In the genomic region with DNA sequence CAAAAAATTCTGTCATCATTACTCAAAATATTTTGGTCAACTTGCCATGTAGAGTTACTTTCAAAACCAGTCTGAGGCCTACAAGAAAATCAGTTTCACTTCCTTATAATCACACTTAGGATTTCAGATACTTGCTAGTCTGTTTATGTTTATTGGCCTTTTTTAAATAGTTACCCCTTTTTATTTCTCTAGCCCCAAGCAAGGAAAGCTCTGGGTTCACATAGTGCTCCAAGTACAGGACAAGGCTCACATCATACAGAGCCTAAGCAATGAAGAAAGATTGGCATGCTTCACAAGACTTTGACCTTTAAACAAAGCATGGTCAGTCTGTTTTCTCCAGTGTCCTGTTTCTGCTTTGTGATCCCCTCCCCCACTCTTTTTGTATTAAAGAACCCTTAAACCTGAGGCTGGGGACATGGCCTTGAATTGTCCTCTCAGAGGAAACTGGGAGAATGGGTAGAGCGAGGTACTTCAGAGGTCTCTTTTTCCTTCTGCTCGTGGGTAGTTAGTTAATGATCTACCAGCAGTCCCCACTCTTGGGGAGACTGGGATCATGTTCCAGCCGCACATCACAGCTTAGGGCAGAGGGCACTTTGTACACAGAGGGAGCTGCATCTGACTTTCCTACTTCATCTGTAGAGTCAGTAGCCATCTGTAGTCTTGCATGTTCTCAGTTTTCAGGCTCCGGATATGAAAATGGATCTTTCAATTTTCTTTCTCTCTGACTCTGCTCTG, we compare ENCODE assay signal across 10 cellular contexts. TPM values are rescaled to one million over a fixed set of nuclear protein-coding genes. Genes with fewer than 3 reads are reported as not detected.
DNase-seq lines count a peak whose midpoint lies in the region; ATAC-seq, FAIRE-seq and TF ChIP-seq lines count a peak whose summit lies in the region.
"Had no signal": no experiment of that assay in that cellular context is flagged by ENCODE, and none has a peak within 500 bp of the region (broad histone marks: within the 10 kb centered on the region; RNA-seq: fewer than 3 reads in every experiment).

No MANE protein-coding gene starts in this region.

- ATAC-seq in HG03108 (IDR thresholded peaks at IDR 0.05; ENCODE audit: unreplicated experiment), result peak; percentile 63
- ATAC-seq in activated naive CD8-positive, alpha-beta T cell treated with anti-CD3 and anti-CD28 coated beads, Interleukin-2, amount 10 ng/mL, durations not matched to agents 7 days and 5 days (ENCODE audit: low read depth), result no peak
- ATAC-seq: K562 had no signal

- H3K9me3 Mint-ChIP-seq in activated naive CD8-positive, alpha-beta T cell treated with anti-CD3 and anti-CD28 coated beads, Interleukin-2, amount 10 ng/mL, durations not matched to agents 7 days and 5 days, result no peaks in the 10 kb centered on the region
- no peaks in the 10 kb centered on the region for H3K9me3 Mint-ChIP-seq in immature natural killer cell

- TF ChIP-seq POLR2A in lower leg skin (IDR thresholded peaks at IDR 0.05), result no peak

- FAIRE-seq in GM18507 (lab: Jason Lieb, UNC), result peak; percentile 90
- FAIRE-seq: K562 had no signal

- H3K4me3 Mint-ChIP-seq in activated naive CD8-positive, alpha-beta T cell treated with anti-CD3 and anti-CD28 coated beads, Interleukin-2, amount 10 ng/mL, durations not matched to agents 7 days and 5 days, result peak overlapping the region; percentile 3
- no peak overlapping the region for H3K4me3 Mint-ChIP-seq in immature natural killer cell

- TF ChIP-seq CTCF in lower leg skin (IDR thresholded peaks at IDR 0.05), result no peak

- H3K4me3 ChIP-seq in lower leg skin (ENCODE audit: low read depth, poor library complexity, severe bottlenecking), result no peak overlapping the region
- H3K4me3 ChIP-seq: K562 had no signal

- H3K27ac Mint-ChIP-seq in activated naive CD8-positive, alpha-beta T cell treated with anti-CD3 and anti-CD28 coated beads, Interleukin-2, amount 10 ng/mL, durations not matched to agents 7 days and 5 days, result peak overlapping the region; percentile 33
- H3K27ac Mint-ChIP-seq in immature natural killer cell, result no peak overlapping the region

- peaks cover 37% of the 10 kb centered on the region for H3K4me1 Mint-ChIP-seq in activated naive CD8-positive, alpha-beta T cell treated with anti-CD3 and anti-CD28 coated beads, Interleukin-2, amount 10 ng/mL, durations not matched to agents 7 days and 5 days
- no peaks in the 10 kb centered on the region for H3K4me1 Mint-ChIP-seq in immature natural killer cell

- peaks cover 4% of the 10 kb centered on the region for H3K36me3 Mint-ChIP-seq in activated naive CD8-positive, alpha-beta T cell treated with anti-CD3 and anti-CD28 coated beads, Interleukin-2, amount 10 ng/mL, durations not matched to agents 7 days and 5 days
- H3K36me3 Mint-ChIP-seq in immature natural killer cell, result no peaks in the 10 kb centered on the region

- intact Hi-C loops in lower leg skin (cut with DNase I; ENCODE audit: low total_unique reads), result no loop called here

- no peaks in the 10 kb centered on the region for H3K27me3 Mint-ChIP-seq in activated naive CD8-positive, alpha-beta T cell treated with anti-CD3 and anti-CD28 coated beads, Interleukin-2, amount 10 ng/mL, durations not matched to agents 7 days and 5 days
- H3K27me3 Mint-ChIP-seq in immature natural killer cell (ENCODE audit: low read depth in 3 of 3), result peaks cover 0 to 2% (median 0%) of the 10 kb centered on the region in 3 donors

- 81 to 84% methylated on average over 4 of the region's 4 CpGs for WGBS in lower leg skin, 2 donors

- DNase-seq in GM18507 (ENCODE audit: extremely low spot score, insufficient read length, low read depth) (no peak), renal cortical epithelial cell (ENCODE audit: low read depth) (peak; percentile 76), immature natural killer cell (no peak), SKM-1 (lab: John Stamatoyannopoulos, UW; ENCODE audit: unreplicated experiment) (no peak), lower leg skin (ENCODE audit: low spot score in 2 of 2) (no peak), NCI-H1436 treated with DMSO at 0.1 percent for 48 hours (lab: John Stamatoyannopoulos, UW) (no peak)
- no peak for DNase-seq in activated naive CD8-positive, alpha-beta T cell treated with anti-CD3 and anti-CD28 coated beads, Interleukin-2, amount 10 ng/mL, durations not matched to agents 7 days and 5 days

- POLR2A ChIA-PET in activated naive CD8-positive, alpha-beta T cell treated with anti-CD3 and anti-CD28 coated beads, Interleukin-2, amount 10 ng/mL, durations not matched to agents 7 days and 5 days (lab: Charles Lee), result no interaction called here

RNA-seq across cellular contexts. Expression of a gene that starts 30.6 kb away (rescaled TPM):
- total RNA-seq in activated naive CD8-positive, alpha-beta T cell treated with anti-CD3 and anti-CD28 coated beads, Interleukin-2, amount 10 ng/mL, durations not matched to agents 7 days and 5 days, result 10 to 100 TPM; 34.2 to 38.3 TPM
- total RNA-seq in renal cortical epithelial cell, result 0.30 and 0.69 TPM in 2 replicates
- not detected for polyA plus RNA-seq in immature natural killer cell
- 1 to 10 TPM; 1.2 to 4.6 (median 2.7) TPM for total RNA-seq in lower leg skin
- total RNA-seq: chondrocyte had no signal

RNA-seq across cellular contexts. Expression of a gene that starts 54.9 kb away (rescaled TPM):
- not detected for total RNA-seq in activated naive CD8-positive, alpha-beta T cell treated with anti-CD3 and anti-CD28 coated beads, Interleukin-2, amount 10 ng/mL, durations not matched to agents 7 days and 5 days
- not detected in 2 replicates for total RNA-seq in renal cortical epithelial cell
- polyA plus RNA-seq in immature natural killer cell, result not detected
- total RNA-seq in lower leg skin, result under 1 TPM in 1 of 4 donors, not detected in 3; 0.69 TPM
- total RNA-seq: chondrocyte, K562 had no signal

Comparison
In these comparisons a context has a peak if more than half of its experiments do, and no peak if none do; other contexts are left out.
1. RNA of a gene that starts 30.6 kb away (total RNA-seq): 34.2 to 38.3 TPM in activated naive CD8-positive, alpha-beta T cell treated with anti-CD3 and anti-CD28 coated beads, Interleukin-2, amount 10 ng/mL, durations not matched to agents 7 days and 5 days; 1.2 to 4.6 TPM in lower leg skin and 0.30 to 0.69 TPM in renal cortical epithelial cell; every median in the first group is over 4 times any median in the second.